In genomic region chr18:33231474-33232317, GRCh38 we compare ENCODE assay signal across 8 cellular contexts.
DNase-seq lines count a peak whose midpoint lies in the region; ATAC-seq, FAIRE-seq and TF ChIP-seq lines count a peak whose summit lies in the region.

No MANE protein-coding gene starts in this region.

- H3K9ac ChIP-seq in endothelial cell of umbilical vein (replicated peaks; ENCODE audit: extremely low read depth, insufficient read depth, low read length) = no peak overlapping the region

- FAIRE-seq in endothelial cell of umbilical vein (lab: Jason Lieb, UNC) = peak; percentile 78

- H3K4me3 ChIP-seq in Caco-2 (ENCODE audit: low read depth, low read length) (no peak overlapping the region), endothelial cell of umbilical vein (replicated peaks in 1 of 3; ENCODE audit: insufficient read depth in 1 of 3, low read depth in 1 of 3, low read length in 3 of 3) (no peak overlapping the region)

- no peaks in the 10 kb centered on the region for H3K79me2 ChIP-seq in endothelial cell of umbilical vein (ENCODE audit: control insufficient read depth, insufficient read depth, low read length)

- H3K27me3 Mint-ChIP-seq in Caco-2 (ENCODE audit: insufficient read depth, unreplicated experiment) = no peaks in the 10 kb centered on the region

- TF ChIP-seq POLR2A in endothelial cell of umbilical vein (IDR thresholded peaks at IDR 0.05; ENCODE audit: low read depth, low read length) = no peak

- no TSS peak for BruUV-seq in Caco-2 (replicated peaks; lab: Mats Ljungman, UMichigan)
- no TSS peak for BruUV-seq in endothelial cell of umbilical vein (replicated peaks; lab: Mats Ljungman, UMichigan)

- ATAC-seq in GM19035 (IDR thresholded peaks at IDR 0.05; ENCODE audit: unreplicated experiment) = peak; percentile 95
- ATAC-seq in HG03135 (IDR thresholded peaks at IDR 0.05; ENCODE audit: unreplicated experiment) = peak; percentile 93

- H2AFZ ChIP-seq in endothelial cell of umbilical vein (ENCODE audit: low read depth, low read length) = peak overlapping the region; percentile 64

- peak; percentile 56 to 63 for TF ChIP-seq CTCF in Caco-2 (IDR thresholded peaks at IDR 0.05; ENCODE audit: insufficient read depth in 1 of 2, low read depth in 1 of 2, low read length in 1 of 2, severe bottlenecking in 1 of 2, unreplicated experiment in 1 of 2)
- peak; percentile 96 for TF ChIP-seq CTCF in VCaP (conservative IDR thresholded peaks at IDR 0.05)
- peak; percentile 82 to 86 for TF ChIP-seq CTCF in endothelial cell of umbilical vein (IDR thresholded peaks at IDR 0.05; ENCODE audit: extremely low read depth in 1 of 2, insufficient read depth in 1 of 2, low read depth in 1 of 2, low read length in 2 of 2)

- H3K27ac Mint-ChIP-seq in Caco-2 (ENCODE audit: unreplicated experiment) = no peak overlapping the region

- H3K4me1 Mint-ChIP-seq in Caco-2 (ENCODE audit: low read depth, unreplicated experiment) = no peaks in the 10 kb centered on the region

- H3K36me3 ChIP-seq in Caco-2 (ENCODE audit: control insufficient read depth, insufficient read depth, low read length) (no peaks in the 10 kb centered on the region), endothelial cell of umbilical vein (ENCODE audit: control insufficient read depth in 2 of 2, extremely low read depth in 1 of 2, insufficient read depth in 2 of 2, low read length in 2 of 2) (no peaks in the 10 kb centered on the region)

- CTCF ChIA-PET in Caco-2 (lab: Charles Lee) (interaction anchor here (0.7 to 1.8 kb wide), 3 partner anchors 21 to 530 kb away, joined by 3 to 8 read pairs (median 5); no protein-coding TSS in a partner anchor), endothelial cell of umbilical vein (lab: Charles Lee) (interaction anchor here (0.6 to 3.6 kb wide), 88 partner anchors 10 to 1556 kb away, joined by 3 to 58 read pairs (median 4); no protein-coding TSS in a partner anchor)

- H3K27me3 ChIP-seq in Caco-2 (replicated peaks; ENCODE audit: control insufficient read depth, insufficient read depth, low read length) (no peaks in the 10 kb centered on the region), endothelial cell of umbilical vein (ENCODE audit: control insufficient read depth in 2 of 2, insufficient read depth in 2 of 2, low read length in 2 of 2) (peaks cover 0 to 2% of the 10 kb centered on the region in 2 experiments)

- intact Hi-C loops in Caco-2 (cut with micrococcal nuclease; ENCODE audit: unreplicated experiment) (loop anchor here (1.0 to 10.0 kb wide), 2 partner anchors 264 to 533 kb away; no protein-coding TSS in a partner anchor), endothelial cell of umbilical vein (cut with micrococcal nuclease) (loop anchor here (1.0 to 5.0 kb wide), 4 partner anchors 211 to 530 kb away; partner anchors contain the start of gene CCDC178)

- H3K9me1 ChIP-seq in endothelial cell of umbilical vein (replicated peaks; ENCODE audit: control insufficient read depth, extremely low read depth, insufficient read depth, low read length) = no peaks in the 10 kb centered on the region

- H4K20me1 ChIP-seq in endothelial cell of umbilical vein (replicated peaks; ENCODE audit: control insufficient read depth, extremely low read depth, insufficient read depth, low read length) = no peaks in the 10 kb centered on the region

- no peaks in the 10 kb centered on the region for H3K9me3 Mint-ChIP-seq in Caco-2 (ENCODE audit: unreplicated experiment)

- H3K4me1 ChIP-seq in Caco-2 (no peaks in the 10 kb centered on the region), endothelial cell of umbilical vein (ENCODE audit: control insufficient read depth, extremely low read depth, insufficient read depth, low read length) (peaks cover 2% of the 10 kb centered on the region)

- peak; percentile 56 to 62 for DNase-seq in Caco-2
- peak; percentile 64 for DNase-seq in NCI-H2107 treated with DMSO at 0.1 percent for 48 hours (lab: John Stamatoyannopoulos, UW; ENCODE audit: unreplicated experiment)
- DNase-seq in endothelial cell of umbilical vein (ENCODE audit: low read depth, low spot score) = peak; percentile 71
- peak; percentile 80 for DNase-seq in midbrain (lab: John Stamatoyannopoulos, UW)
- peak; percentile 94 for DNase-seq in superior temporal gyrus (ENCODE audit: extremely low spot score)

- dilution Hi-C loops in endothelial cell of umbilical vein (cut with MboI; ENCODE audit: extremely low pct_ligation_motif_present, low sequenced_read_pairs) = no loop called here

- H3K4me3 Mint-ChIP-seq in Caco-2 (ENCODE audit: unreplicated experiment) = no peak overlapping the region

- POLR2A ChIA-PET in Caco-2 (lab: Charles Lee) = no interaction called here
- POLR2A ChIA-PET in endothelial cell of umbilical vein (lab: Charles Lee) = interaction anchor here (0.6 kb wide), 1 partner anchor 161 kb away, joined by 3 read pairs; no protein-coding TSS in a partner anchor

- H3K27ac ChIP-seq in VCaP (no peak overlapping the region), endothelial cell of umbilical vein (ENCODE audit: insufficient read depth, low read depth, low read length) (no peak overlapping the region)

- no peak overlapping the region for H3K4me2 ChIP-seq in endothelial cell of umbilical vein (ENCODE audit: insufficient read depth, low read length)

- H3K9me3 ChIP-seq in Caco-2 = no peaks in the 10 kb centered on the region
- H3K9me3 ChIP-seq in endothelial cell of umbilical vein (replicated peaks; ENCODE audit: control insufficient read depth, insufficient read depth, low read length) = no peaks in the 10 kb centered on the region

- H3K36me3 Mint-ChIP-seq in Caco-2 (ENCODE audit: insufficient read depth, unreplicated experiment) = no peaks in the 10 kb centered on the region

TF ChIP-seq in endothelial cell of umbilical vein, 7 proteins besides CTCF, POLR2A, EP300 and RAD21:
- no peak for TF ChIP-seq POLR2AphosphoS5 (IDR thresholded peaks at IDR 0.05; ENCODE audit: insufficient read depth, low read depth, low read length)
- no peak for TF ChIP-seq GATA2 (IDR thresholded peaks at IDR 0.05; ENCODE audit: insufficient read depth, insufficient read length, low read depth, low read length)
- no peak for TF ChIP-seq FOS (IDR thresholded peaks at IDR 0.05; ENCODE audit: borderline replicate concordance, insufficient read depth, low read length)
- no peak for TF ChIP-seq JUN (IDR thresholded peaks at IDR 0.05; ENCODE audit: borderline replicate concordance, insufficient read depth, insufficient read length, low read depth)
